ENCODE assay signal across 19 cellular contexts in the genomic region with DNA sequence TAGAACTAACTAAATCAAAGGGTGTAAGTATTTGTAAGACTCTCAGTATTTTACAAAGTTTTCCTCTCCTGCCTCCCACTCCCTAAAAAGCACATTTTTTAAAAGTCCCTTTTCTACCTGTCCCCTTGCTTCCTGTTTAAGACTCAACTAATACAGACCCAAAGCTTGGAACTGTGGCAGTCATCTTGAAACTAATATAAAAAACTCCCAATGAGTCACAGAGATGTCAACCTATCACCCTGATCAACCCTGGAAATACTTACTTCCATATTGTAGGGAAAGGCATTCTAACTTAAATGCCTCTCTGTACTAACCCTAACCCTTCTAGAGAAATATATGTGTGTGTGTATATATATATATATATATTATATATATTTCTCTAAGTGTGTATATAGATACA.
DNase-seq lines count a peak whose midpoint lies in the region; ATAC-seq and TF ChIP-seq lines count a peak whose summit lies in the region.
"Had no signal": no experiment of that assay in that cellular context is flagged by ENCODE, and none has a peak within 500 bp of the region (broad histone marks: within the 10 kb centered on the region; RNA-seq: fewer than 3 reads in every experiment).

No MANE protein-coding gene starts in this region.

- no peak for TF ChIP-seq CTCF in VCaP (conservative IDR thresholded peaks at IDR 0.05)

- peak overlapping the region; percentile 24; the same call in 1 of the 2 replicates for H3K27ac ChIP-seq in VCaP

- peak; percentile 72 for ATAC-seq in GM18508 (IDR thresholded peaks at IDR 0.05; ENCODE audit: insufficient read depth, unreplicated experiment)
- peak; percentile 74 for ATAC-seq in GM18868 (IDR thresholded peaks at IDR 0.05; ENCODE audit: unreplicated experiment)
- ATAC-seq in HG02938 (IDR thresholded peaks at IDR 0.05; ENCODE audit: unreplicated experiment): peak; percentile 62
- ATAC-seq: T-helper 17 cell had no signal

- DNase-seq in stimulated activated CD4-positive, alpha-beta T cell treated with anti-CD3 and anti-CD28 coated beads, Interleukin-4, amount 100 ng/mL, for 24 hours: no peak
- DNase-seq in T-helper 1 cell: no peak
- DNase-seq in OCI-M1 (lab: John Stamatoyannopoulos, UW): no peak
- DNase-seq: ACHN; Calu3; CD4-positive, alpha-beta T cell; HCEC 1CT; KG1; NCI-H1105 treated with DMSO at 0.1 percent for 48 hours; NCI-H1930; NCI-H2171; NCI-H446 treated with DMSO at 0.1 percent for 48 hours; NCI-H82; SHP77 treated with DMSO at 0.1 percent for 48 hours; T-helper 17 cell had no signal
